ENCODE assay signal across 1 cellular context in genomic region chr2:239140346-239141020, GRCh38.
TF ChIP-seq lines count a peak whose summit lies in the region.

No MANE protein-coding gene starts in this region.

TF ChIP-seq in HEK293, 187 proteins besides CTCF, POLR2A, EP300 and RAD21 (continued from another document):
- TF ChIP-seq PRDM2 (tag by site-specific recombination; IDR thresholded peaks at IDR 0.05; ENCODE audit: borderline replicate concordance) (no peak), ZNF223 (tag by site-specific recombination; IDR thresholded peaks at IDR 0.05) (no peak), EGR2 (tag by site-specific recombination; IDR thresholded peaks at IDR 0.05; ENCODE audit: low read depth) (0 out of 2 replicates have a peak, but pooled peaks have one; percentile 4), INSM2 (tag by site-specific recombination; IDR thresholded peaks at IDR 0.05) (no peak), ZNF747 (tag by site-specific recombination; IDR thresholded peaks at IDR 0.05) (no peak)
